In the genomic region with DNA sequence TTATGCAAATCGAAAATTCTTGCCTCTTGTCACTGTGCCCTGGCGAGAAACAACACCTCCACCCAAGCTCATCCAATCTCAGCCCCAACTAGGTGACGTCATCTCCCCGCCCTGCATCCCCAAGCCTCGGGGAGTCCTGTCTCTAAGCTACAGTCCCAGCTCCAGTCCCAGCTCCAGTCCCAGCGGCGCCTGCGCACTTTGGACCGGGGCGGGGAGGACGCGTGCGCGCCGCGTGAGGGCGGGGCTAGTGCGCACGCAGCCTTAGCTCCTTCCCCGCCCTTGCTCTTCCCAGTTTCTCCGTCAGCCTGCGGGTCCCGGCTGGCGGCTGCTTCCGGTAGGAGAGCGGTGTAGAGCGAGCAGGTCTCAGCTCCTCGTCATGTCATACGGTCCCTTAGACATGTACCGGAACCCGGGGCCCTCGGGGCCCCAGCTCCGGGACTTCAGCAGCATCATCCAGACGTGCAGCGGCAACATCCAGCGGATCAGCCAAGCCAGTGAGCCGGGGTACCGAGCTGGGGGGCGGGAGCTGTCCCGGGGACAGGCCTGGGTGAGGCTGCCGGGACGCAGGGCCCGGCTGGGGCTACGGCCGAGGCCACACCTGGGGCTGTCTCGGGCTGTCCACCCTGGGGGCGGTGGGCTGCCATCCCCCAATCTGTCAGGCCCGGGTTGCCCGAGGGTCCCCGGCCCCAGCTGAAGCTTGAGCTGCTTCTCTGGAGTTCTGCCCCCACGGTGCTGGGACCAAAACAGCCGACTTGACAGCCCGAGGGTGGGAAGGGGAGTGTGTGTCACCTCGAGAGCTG, we compare ENCODE assay signal across 1 cellular context.
TF ChIP-seq lines count a peak whose summit lies in the region.

A gene (plus strand): TSS at position 288 of the 800 bp plus-strand sequence. CDS start 89 bp downstream, at position 377.

TF ChIP-seq in HepG2, 621 proteins besides CTCF, POLR2A, EP300 and RAD21 (continued from another document and continues in another):
- TF ChIP-seq ELF1 (CRISPR knock-in tag; IDR thresholded peaks at IDR 0.05) (peak; percentile 89), ZNF737 (CRISPR knock-in tag; IDR thresholded peaks at IDR 0.05; ENCODE audit: borderline replicate concordance) (no peak), SRY (CRISPR knock-in tag; IDR thresholded peaks at IDR 0.05) (no peak), ZBTB20 (CRISPR knock-in tag; IDR thresholded peaks at IDR 0.05; ENCODE audit: borderline replicate concordance, low read depth) (0 out of 2 replicates have a peak, but pooled peaks have one; percentile 23), SMAD1 (CRISPR knock-in tag; IDR thresholded peaks at IDR 0.05; ENCODE audit: borderline replicate concordance, low read depth) (peak; percentile 76; the same call in 1 of the 2 replicates), ZNF441 (CRISPR knock-in tag; IDR thresholded peaks at IDR 0.05; ENCODE audit: borderline replicate concordance) (peak; percentile 16; the same call in 1 of the 2 replicates), ZNF776 (CRISPR knock-in tag; IDR thresholded peaks at IDR 0.05) (no peak), HDAC1 (CRISPR knock-in tag; IDR thresholded peaks at IDR 0.05) (peak; percentile 66), GATAD1 (CRISPR knock-in tag; IDR thresholded peaks at IDR 0.05) (peak; percentile 80), AGO1 (IDR thresholded peaks at IDR 0.05; ENCODE audit: low read depth, low read length, poor library complexity, severe bottlenecking) (peak; percentile 45), NR3C1 (CRISPR knock-in tag; IDR thresholded peaks at IDR 0.05) (no peak), KDM5B (CRISPR knock-in tag; IDR thresholded peaks at IDR 0.05; ENCODE audit: borderline replicate concordance) (peak; percentile 75; the same call in 1 of the 2 replicates), RORA (CRISPR knock-in tag; IDR thresholded peaks at IDR 0.05) (no peak), RELA (CRISPR knock-in tag; IDR thresholded peaks at IDR 0.05) (no peak), SALL1 (CRISPR knock-in tag; IDR thresholded peaks at IDR 0.05) (peak; percentile 64), MEIS2 (CRISPR knock-in tag; IDR thresholded peaks at IDR 0.05) (no peak), ERF (CRISPR knock-in tag; IDR thresholded peaks at IDR 0.05) (peak; percentile 48; the same call in 1 of the 2 replicates), ZNF619 (CRISPR knock-in tag; IDR thresholded peaks at IDR 0.05) (peak; percentile 43; the same call in 1 of the 2 replicates), AHR (CRISPR knock-in tag; IDR thresholded peaks at IDR 0.05) (no peak), CBX1 (IDR thresholded peaks at IDR 0.05; ENCODE audit: low read depth) (peak; percentile 36), TBX3 (IDR thresholded peaks at IDR 0.05; ENCODE audit: borderline replicate concordance) (no peak), HES4 (CRISPR knock-in tag; IDR thresholded peaks at IDR 0.05; ENCODE audit: borderline replicate concordance) (peak; percentile 84; the same call in 1 of the 2 replicates)
- TF ChIP-seq, protein P1, sequence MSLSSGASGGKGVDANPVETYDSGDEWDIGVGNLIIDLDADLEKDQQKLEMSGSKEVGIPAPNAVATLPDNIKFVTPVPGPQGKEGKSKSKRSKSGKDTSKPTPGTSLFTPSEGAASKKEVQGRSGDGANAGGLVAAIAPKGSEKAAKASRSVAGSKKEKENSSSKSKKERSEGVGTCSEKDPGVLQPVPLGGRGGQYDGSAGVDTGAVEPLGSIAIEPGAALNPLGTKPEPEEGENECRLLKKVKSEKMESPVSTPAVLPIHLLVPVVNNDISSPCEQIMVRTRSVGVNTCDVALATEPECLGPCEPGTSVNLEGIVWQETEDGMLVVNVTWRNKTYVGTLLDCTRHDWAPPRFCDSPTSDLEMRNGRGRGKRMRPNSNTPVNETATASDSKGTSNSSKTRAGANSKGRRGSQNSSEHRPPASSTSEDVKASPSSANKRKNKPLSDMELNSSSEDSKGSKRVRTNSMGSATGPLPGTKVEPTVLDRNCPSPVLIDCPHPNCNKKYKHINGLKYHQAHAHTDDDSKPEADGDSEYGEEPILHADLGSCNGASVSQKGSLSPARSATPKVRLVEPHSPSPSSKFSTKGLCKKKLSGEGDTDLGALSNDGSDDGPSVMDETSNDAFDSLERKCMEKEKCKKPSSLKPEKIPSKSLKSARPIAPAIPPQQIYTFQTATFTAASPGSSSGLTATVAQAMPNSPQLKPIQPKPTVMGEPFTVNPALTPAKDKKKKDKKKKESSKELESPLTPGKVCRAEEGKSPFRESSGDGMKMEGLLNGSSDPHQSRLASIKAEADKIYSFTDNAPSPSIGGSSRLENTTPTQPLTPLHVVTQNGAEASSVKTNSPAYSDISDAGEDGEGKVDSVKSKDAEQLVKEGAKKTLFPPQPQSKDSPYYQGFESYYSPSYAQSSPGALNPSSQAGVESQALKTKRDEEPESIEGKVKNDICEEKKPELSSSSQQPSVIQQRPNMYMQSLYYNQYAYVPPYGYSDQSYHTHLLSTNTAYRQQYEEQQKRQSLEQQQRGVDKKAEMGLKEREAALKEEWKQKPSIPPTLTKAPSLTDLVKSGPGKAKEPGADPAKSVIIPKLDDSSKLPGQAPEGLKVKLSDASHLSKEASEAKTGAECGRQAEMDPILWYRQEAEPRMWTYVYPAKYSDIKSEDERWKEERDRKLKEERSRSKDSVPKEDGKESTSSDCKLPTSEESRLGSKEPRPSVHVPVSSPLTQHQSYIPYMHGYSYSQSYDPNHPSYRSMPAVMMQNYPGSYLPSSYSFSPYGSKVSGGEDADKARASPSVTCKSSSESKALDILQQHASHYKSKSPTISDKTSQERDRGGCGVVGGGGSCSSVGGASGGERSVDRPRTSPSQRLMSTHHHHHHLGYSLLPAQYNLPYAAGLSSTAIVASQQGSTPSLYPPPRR (CRISPR knock-in tag; IDR thresholded peaks at IDR 0.05; ENCODE audit: borderline replicate concordance) = 0 out of 2 replicates have a peak, but pooled peaks have one; percentile 19
- TF ChIP-seq, protein P2, sequence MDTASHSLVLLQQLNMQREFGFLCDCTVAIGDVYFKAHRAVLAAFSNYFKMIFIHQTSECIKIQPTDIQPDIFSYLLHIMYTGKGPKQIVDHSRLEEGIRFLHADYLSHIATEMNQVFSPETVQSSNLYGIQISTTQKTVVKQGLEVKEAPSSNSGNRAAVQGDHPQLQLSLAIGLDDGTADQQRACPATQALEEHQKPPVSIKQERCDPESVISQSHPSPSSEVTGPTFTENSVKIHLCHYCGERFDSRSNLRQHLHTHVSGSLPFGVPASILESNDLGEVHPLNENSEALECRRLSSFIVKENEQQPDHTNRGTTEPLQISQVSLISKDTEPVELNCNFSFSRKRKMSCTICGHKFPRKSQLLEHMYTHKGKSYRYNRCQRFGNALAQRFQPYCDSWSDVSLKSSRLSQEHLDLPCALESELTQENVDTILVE (CRISPR knock-in tag; IDR thresholded peaks at IDR 0.05) = peak; percentile 84; the same call in 1 of the 2 replicates
- TF ChIP-seq, protein P3, sequence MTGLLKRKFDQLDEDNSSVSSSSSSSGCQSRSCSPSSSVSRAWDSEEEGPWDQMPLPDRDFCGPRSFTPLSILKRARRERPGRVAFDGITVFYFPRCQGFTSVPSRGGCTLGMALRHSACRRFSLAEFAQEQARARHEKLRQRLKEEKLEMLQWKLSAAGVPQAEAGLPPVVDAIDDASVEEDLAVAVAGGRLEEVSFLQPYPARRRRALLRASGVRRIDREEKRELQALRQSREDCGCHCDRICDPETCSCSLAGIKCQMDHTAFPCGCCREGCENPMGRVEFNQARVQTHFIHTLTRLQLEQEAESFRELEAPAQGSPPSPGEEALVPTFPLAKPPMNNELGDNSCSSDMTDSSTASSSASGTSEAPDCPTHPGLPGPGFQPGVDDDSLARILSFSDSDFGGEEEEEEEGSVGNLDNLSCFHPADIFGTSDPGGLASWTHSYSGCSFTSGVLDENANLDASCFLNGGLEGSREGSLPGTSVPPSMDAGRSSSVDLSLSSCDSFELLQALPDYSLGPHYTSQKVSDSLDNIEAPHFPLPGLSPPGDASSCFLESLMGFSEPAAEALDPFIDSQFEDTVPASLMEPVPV (CRISPR knock-in tag; IDR thresholded peaks at IDR 0.05) = no peak; the same call in 1 of the 2 replicates
- TF ChIP-seq, protein P4, sequence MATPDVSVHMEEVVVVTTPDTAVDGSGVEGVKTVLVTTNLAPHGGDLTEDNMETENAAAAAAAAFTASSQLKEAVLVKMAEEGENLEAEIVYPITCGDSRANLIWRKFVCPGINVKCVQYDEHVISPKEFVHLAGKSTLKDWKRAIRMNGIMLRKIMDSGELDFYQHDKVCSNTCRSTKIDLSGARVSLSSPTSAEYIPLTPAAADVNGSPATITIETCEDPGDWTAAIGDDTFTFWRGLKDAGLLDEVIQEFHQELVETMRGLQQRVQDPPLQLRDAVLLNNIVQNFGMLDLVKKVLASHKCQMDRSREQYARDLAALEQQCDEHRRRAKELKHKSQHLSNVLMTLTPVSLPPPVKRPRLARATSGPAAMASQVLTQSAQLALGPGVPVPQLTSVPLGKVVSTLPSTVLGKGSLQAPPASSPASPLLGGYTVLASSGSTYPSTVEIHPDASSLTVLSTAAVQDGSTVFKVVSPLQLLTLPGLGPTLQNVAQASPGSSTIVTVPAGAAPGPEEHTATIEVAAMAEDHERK (CRISPR knock-in tag; IDR thresholded peaks at IDR 0.05; ENCODE audit: low read depth) = peak; percentile 55; the same call in 1 of the 2 replicates
- TF ChIP-seq, protein P5, sequence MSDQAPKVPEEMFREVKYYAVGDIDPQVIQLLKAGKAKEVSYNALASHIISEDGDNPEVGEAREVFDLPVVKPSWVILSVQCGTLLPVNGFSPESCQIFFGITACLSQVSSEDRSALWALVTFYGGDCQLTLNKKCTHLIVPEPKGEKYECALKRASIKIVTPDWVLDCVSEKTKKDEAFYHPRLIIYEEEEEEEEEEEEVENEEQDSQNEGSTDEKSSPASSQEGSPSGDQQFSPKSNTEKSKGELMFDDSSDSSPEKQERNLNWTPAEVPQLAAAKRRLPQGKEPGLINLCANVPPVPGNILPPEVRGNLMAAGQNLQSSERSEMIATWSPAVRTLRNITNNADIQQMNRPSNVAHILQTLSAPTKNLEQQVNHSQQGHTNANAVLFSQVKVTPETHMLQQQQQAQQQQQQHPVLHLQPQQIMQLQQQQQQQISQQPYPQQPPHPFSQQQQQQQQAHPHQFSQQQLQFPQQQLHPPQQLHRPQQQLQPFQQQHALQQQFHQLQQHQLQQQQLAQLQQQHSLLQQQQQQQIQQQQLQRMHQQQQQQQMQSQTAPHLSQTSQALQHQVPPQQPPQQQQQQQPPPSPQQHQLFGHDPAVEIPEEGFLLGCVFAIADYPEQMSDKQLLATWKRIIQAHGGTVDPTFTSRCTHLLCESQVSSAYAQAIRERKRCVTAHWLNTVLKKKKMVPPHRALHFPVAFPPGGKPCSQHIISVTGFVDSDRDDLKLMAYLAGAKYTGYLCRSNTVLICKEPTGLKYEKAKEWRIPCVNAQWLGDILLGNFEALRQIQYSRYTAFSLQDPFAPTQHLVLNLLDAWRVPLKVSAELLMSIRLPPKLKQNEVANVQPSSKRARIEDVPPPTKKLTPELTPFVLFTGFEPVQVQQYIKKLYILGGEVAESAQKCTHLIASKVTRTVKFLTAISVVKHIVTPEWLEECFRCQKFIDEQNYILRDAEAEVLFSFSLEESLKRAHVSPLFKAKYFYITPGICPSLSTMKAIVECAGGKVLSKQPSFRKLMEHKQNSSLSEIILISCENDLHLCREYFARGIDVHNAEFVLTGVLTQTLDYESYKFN (CRISPR knock-in tag; conservative IDR thresholded peaks at IDR 0.05) = peak; percentile 16; the same call in 1 of the 2 replicates
- TF ChIP-seq, protein P6, sequence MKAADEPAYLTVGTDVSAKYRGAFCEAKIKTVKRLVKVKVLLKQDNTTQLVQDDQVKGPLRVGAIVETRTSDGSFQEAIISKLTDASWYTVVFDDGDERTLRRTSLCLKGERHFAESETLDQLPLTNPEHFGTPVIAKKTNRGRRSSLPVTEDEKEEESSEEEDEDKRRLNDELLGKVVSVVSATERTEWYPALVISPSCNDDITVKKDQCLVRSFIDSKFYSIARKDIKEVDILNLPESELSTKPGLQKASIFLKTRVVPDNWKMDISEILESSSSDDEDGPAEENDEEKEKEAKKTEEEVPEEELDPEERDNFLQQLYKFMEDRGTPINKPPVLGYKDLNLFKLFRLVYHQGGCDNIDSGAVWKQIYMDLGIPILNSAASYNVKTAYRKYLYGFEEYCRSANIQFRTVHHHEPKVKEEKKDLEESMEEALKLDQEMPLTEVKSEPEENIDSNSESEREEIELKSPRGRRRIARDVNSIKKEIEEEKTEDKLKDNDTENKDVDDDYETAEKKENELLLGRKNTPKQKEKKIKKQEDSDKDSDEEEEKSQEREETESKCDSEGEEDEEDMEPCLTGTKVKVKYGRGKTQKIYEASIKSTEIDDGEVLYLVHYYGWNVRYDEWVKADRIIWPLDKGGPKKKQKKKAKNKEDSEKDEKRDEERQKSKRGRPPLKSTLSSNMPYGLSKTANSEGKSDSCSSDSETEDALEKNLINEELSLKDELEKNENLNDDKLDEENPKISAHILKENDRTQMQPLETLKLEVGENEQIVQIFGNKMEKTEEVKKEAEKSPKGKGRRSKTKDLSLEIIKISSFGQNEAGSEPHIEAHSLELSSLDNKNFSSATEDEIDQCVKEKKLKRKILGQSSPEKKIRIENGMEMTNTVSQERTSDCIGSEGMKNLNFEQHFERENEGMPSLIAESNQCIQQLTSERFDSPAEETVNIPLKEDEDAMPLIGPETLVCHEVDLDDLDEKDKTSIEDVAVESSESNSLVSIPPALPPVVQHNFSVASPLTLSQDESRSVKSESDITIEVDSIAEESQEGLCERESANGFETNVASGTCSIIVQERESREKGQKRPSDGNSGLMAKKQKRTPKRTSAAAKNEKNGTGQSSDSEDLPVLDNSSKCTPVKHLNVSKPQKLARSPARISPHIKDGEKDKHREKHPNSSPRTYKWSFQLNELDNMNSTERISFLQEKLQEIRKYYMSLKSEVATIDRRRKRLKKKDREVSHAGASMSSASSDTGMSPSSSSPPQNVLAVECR (CRISPR knock-in tag; IDR thresholded peaks at IDR 0.05; ENCODE audit: borderline replicate concordance) = peak; percentile 90
- TF ChIP-seq, protein P7, sequence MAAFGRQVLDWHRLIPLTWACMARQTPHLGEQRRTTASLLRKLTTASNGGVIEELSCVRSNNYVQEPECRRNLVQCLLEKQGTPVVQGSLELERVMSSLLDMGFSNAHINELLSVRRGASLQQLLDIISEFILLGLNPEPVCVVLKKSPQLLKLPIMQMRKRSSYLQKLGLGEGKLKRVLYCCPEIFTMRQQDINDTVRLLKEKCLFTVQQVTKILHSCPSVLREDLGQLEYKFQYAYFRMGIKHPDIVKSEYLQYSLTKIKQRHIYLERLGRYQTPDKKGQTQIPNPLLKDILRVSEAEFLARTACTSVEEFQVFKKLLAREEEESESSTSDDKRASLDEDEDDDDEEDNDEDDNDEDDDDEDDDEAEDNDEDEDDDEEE (CRISPR knock-in tag; IDR thresholded peaks at IDR 0.05) = 0 out of 2 replicates have a peak, but pooled peaks have one; percentile 18
- TF ChIP-seq, protein P8, sequence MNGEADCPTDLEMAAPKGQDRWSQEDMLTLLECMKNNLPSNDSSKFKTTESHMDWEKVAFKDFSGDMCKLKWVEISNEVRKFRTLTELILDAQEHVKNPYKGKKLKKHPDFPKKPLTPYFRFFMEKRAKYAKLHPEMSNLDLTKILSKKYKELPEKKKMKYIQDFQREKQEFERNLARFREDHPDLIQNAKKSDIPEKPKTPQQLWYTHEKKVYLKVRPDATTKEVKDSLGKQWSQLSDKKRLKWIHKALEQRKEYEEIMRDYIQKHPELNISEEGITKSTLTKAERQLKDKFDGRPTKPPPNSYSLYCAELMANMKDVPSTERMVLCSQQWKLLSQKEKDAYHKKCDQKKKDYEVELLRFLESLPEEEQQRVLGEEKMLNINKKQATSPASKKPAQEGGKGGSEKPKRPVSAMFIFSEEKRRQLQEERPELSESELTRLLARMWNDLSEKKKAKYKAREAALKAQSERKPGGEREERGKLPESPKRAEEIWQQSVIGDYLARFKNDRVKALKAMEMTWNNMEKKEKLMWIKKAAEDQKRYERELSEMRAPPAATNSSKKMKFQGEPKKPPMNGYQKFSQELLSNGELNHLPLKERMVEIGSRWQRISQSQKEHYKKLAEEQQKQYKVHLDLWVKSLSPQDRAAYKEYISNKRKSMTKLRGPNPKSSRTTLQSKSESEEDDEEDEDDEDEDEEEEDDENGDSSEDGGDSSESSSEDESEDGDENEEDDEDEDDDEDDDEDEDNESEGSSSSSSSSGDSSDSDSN (CRISPR knock-in tag; IDR thresholded peaks at IDR 0.05) = peak; percentile 89; the same call in 1 of the 2 replicates
